ENCODE assay signal across 8 cellular contexts in the genomic region with DNA sequence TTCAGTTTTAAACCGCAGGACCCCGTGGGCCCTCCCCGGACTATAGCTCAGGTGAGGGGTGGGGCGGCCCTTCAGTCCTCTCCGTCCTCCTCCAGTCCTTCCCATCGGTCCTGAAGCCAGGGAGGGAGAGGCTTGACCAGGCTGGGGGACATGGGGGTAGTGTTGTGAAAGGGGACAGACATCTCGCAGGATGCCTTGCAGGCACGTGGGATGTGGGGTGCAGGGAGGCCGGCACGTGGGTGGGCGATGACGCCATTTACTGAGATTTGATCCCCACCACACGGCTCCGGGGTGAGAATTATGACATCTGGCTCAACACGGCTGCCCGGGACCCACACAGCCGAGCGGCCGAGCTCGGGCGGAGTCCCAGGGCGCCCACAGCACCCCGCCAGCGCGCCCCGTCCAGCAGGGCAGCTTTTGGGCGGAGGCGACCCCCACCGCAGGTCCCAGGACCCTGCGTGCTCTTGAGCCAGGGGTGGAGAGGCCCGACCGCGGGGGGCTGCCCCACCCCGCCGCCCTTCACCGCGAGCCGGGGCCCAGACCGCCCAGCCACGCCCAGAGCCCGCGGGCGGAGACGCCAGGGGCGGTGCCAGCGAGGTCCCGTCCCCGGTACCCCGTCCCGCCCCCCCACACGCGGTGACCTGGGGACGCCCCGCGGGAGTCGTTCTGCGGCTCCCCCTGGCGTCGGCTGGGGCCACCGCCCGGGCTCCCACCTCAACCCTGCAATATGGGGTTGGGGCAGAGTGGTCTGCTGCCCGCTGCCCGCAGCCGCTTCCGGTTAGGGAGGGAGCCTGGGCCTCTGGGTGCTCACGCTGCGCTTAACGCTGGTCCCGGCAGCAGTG. TPM values are rescaled to one million over a fixed set of nuclear protein-coding genes. Genes with fewer than 3 reads are reported as not detected.
A peak's percentile ranks its signal among the peaks of the same experiment; 100 is the strongest.
DNase-seq lines count a peak whose midpoint lies in the region; TF ChIP-seq lines count a peak whose summit lies in the region.

No MANE protein-coding gene starts in this region.

- H3K4me1 Mint-ChIP-seq in IgD-negative memory B cell = peaks cover 0 to 7% (median 2%) of the 10 kb centered on the region in 3 donors

- DNase-seq in NCI-H748 (lab: John Stamatoyannopoulos, UW; ENCODE audit: unreplicated experiment) (peak; percentile 58), NCI-H748 treated with DMSO at 0.1 percent for 48 hours (lab: John Stamatoyannopoulos, UW) (no peak), colonic mucosa (peak; percentile 82), glomerular visceral epithelial cell (ENCODE audit: extremely low spot score) (no peak)
- DNase-seq in activated CD4-positive, CD25-positive, alpha-beta regulatory T cell treated with anti-CD3 and anti-CD28 coated beads, Interleukin-2, amount 50 U/mL, for 72 hours = peak; percentile 69
- DNase-seq in stimulated activated CD8-positive, alpha-beta memory T cell treated with anti-CD3 and anti-CD28 coated beads, Interleukin-4, amount 100 ng/mL, for 48 hours = peak; percentile 84

- H3K27ac Mint-ChIP-seq in IgD-negative memory B cell = no peak overlapping the region

- H3K9me3 Mint-ChIP-seq in IgD-negative memory B cell = no peaks in the 10 kb centered on the region

- no peaks in the 10 kb centered on the region for H3K27me3 ChIP-seq in colonic mucosa

- peak; percentile 52 for TF ChIP-seq CTCF in colonic mucosa (IDR thresholded peaks at IDR 0.05)

- no peaks in the 10 kb centered on the region for H3K36me3 ChIP-seq in colonic mucosa
- H3K36me3 ChIP-seq in mesodermal cell (ENCODE audit: control insufficient read depth, insufficient read depth, low read length) = no peaks in the 10 kb centered on the region

- intact Hi-C loops in colonic mucosa (cut with DNase I) = no loop called here

- peak overlapping the region; percentile 51 to 54 for H3K9ac ChIP-seq in colonic mucosa (ENCODE audit: low read depth in 2 of 2, low read length in 2 of 2)

- H3K9me3 ChIP-seq in colonic mucosa = no peaks in the 10 kb centered on the region
- no peaks in the 10 kb centered on the region for H3K9me3 ChIP-seq in mesodermal cell (ENCODE audit: control insufficient read depth, low read length)

- H3K36me3 Mint-ChIP-seq in IgD-negative memory B cell = no peaks in the 10 kb centered on the region

- no peaks in the 10 kb centered on the region for H3K27me3 Mint-ChIP-seq in IgD-negative memory B cell

- H3K27ac ChIP-seq in colonic mucosa (no peak overlapping the region), mesodermal cell (ENCODE audit: low read depth, low read length, severe bottlenecking) (no peak overlapping the region)

- H3K4me1 ChIP-seq in colonic mucosa = peaks cover 20% of the 10 kb centered on the region
- peaks cover 6% of the 10 kb centered on the region for H3K4me1 ChIP-seq in mesodermal cell (ENCODE audit: control insufficient read depth, insufficient read depth, low read length, poor library complexity, severe bottlenecking)

- WGBS in mesodermal cell (ENCODE audit: insufficient coverage in 2 of 2), 2 experiments = 26 to 31% methylated on average over 25 to 61 of the region's 69 CpGs

- H3K4me3 ChIP-seq in colonic mucosa (peak overlapping the region; percentile 48), mesodermal cell (ENCODE audit: extremely low read depth, insufficient read depth, low read length, poor library complexity, severe bottlenecking) (peak overlapping the region; percentile 23)

- peak overlapping the region in 3 of 4 donors; percentile 63 to 67 (median 63) for H3K4me3 Mint-ChIP-seq in IgD-negative memory B cell

RNA-seq across cellular contexts. Expression of a gene that starts 3.3 kb away (rescaled TPM):
- polyA plus RNA-seq in IgD-negative memory B cell = not detected
- total RNA-seq in colonic mucosa = 10 to 100 TPM; 11.3 to 15.6 TPM
- not detected for polyA plus RNA-seq in mesodermal cell (2013, experiment 1 of 2)
- polyA plus RNA-seq in mesodermal cell (2013, experiment 2 of 2) = not detected

RNA-seq across cellular contexts. Expression of a gene that starts 7.3 kb away (rescaled TPM):
- polyA plus RNA-seq in IgD-negative memory B cell = not detected
- total RNA-seq in colonic mucosa = not detected
- not detected for polyA plus RNA-seq in mesodermal cell (2013, experiment 1 of 2)
- not detected for polyA plus RNA-seq in mesodermal cell (2013, experiment 2 of 2)

RNA-seq across cellular contexts. Expression of a gene that starts 32.0 kb away (rescaled TPM):
- not detected for polyA plus RNA-seq in IgD-negative memory B cell
- 10 to 100 TPM; 10.5 to 26.9 TPM for total RNA-seq in colonic mucosa
- polyA plus RNA-seq in mesodermal cell (2013, experiment 1 of 2) = 56.6 TPM
- polyA plus RNA-seq in mesodermal cell (2013, experiment 2 of 2) = 42.3 TPM

RNA-seq across cellular contexts. Expression of a gene that starts 33.9 kb away (rescaled TPM):
- 1.2 TPM for polyA plus RNA-seq in IgD-negative memory B cell
- total RNA-seq in colonic mucosa = 10 to 100 TPM; 67.9 to 83.8 TPM
- 110 TPM for polyA plus RNA-seq in mesodermal cell (2013, experiment 1 of 2)
- polyA plus RNA-seq in mesodermal cell (2013, experiment 2 of 2) = 93.0 TPM

Comparison
In these comparisons a context has a peak if more than half of its experiments do, and no peak if none do; other contexts are left out.
1. DNase-seq: peak in NCI-H748 (single experiment), activated CD4-positive, CD25-positive, alpha-beta regulatory T cell treated with anti-CD3 and anti-CD28 coated beads, Interleukin-2, amount 50 U/mL, for 72 hours (single experiment), colonic mucosa (single experiment) and stimulated activated CD8-positive, alpha-beta memory T cell treated with anti-CD3 and anti-CD28 coated beads, Interleukin-4, amount 100 ng/mL, for 48 hours (single experiment); none in NCI-H748 treated with DMSO at 0.1 percent for 48 hours (single experiment) and glomerular visceral epithelial cell (single experiment).